ENCODE assay signal across 1 cellular context in genomic region chr1:39014956-39015355, GRCh38.
A peak's percentile ranks its signal among the peaks of the same experiment; 100 is the strongest.
TF ChIP-seq lines count a peak whose summit lies in the region.

No MANE protein-coding gene starts in this region.

TF ChIP-seq in H1, 55 proteins besides CTCF, POLR2A, EP300 and RAD21:
- peak; percentile 31; the same call in 1 of the 2 replicates for TF ChIP-seq USF2 (IDR thresholded peaks at IDR 0.05; ENCODE audit: low read length)
